ENCODE assay signal across 14 cellular contexts in the genomic region with DNA sequence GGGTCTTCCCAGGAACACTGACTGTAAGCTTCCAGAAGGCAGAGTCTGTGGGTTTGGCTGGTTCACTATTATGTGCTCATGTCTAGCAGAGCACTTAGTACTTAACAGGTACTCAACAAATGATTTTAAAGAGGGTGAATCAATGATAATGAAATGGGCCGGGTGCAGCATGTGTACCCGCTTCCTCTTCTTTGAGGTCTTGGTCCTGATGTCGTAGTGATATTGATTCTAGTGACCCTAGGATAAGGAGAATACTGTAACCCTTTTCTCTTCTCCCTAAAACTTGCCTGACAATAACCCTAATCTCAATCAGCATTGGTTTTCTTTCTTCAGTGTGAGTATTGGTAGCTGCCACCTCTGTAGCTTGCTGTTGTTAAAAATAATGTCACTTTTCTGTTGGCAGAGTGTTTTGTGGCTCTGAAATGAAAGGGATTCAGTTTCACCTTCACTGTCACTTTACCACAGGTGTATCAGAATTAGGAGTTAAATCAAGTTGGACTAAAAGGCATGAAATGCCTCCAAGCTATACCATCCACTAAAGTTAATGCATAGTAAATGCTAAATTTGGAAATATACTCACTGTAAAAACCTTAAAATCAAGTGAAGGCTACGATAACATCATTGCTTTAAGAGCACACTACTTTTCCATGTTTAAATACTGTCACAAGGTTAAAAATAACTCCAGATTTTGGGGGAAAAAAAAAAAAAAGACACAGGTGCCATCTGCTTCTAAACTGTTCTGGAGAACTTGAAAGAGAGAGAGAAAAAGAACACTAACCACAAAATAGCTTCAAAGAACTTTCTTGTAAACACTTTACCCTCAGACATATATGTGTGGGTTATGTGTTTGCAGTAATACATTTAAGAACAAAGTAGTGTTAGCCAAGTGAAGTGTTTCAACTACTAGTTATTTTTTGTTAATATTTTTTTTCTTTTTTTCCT. TPM values are rescaled to one million over a fixed set of nuclear protein-coding genes. Genes with fewer than 3 reads are reported as not detected.
DNase-seq lines count a peak whose midpoint lies in the region; ATAC-seq and FAIRE-seq lines count a peak whose summit lies in the region.
"Had no signal": no experiment of that assay in that cellular context is flagged by ENCODE, and none has a peak within 500 bp of the region (broad histone marks: within the 10 kb centered on the region; RNA-seq: fewer than 3 reads in every experiment).

No MANE protein-coding gene starts in this region.

- WGBS in thymus, result 11% methylated on average over 4 of the region's 4 CpGs

- peaks cover 69% of the 10 kb centered on the region for H3K4me1 Mint-ChIP-seq in activated naive CD4-positive, alpha-beta T cell treated with anti-CD3 and anti-CD28 coated beads for 36 hours (ENCODE audit: low read depth)
- H3K4me1 Mint-ChIP-seq in T-cell, result peaks cover 69 to 91% (median 79%) of the 10 kb centered on the region in 3 donors

- peaks cover 9% of the 10 kb centered on the region for H3K36me3 Mint-ChIP-seq in activated naive CD4-positive, alpha-beta T cell treated with anti-CD3 and anti-CD28 coated beads for 36 hours (ENCODE audit: low read depth)
- peaks cover 40% of the 10 kb centered on the region for H3K36me3 Mint-ChIP-seq in T-cell
- H3K36me3 Mint-ChIP-seq: brain had no signal

- no peak for FAIRE-seq in RCC 7860 (lab: Jason Lieb, UNC)
- FAIRE-seq: TTC549 had no signal

- H3K4me3 ChIP-seq in thymus (ENCODE audit: low read length), result peak overlapping the region; percentile 45
- H3K4me3 ChIP-seq: upper lobe of left lung had no signal

- peak; percentile 43 for DNase-seq in activated naive CD4-positive, alpha-beta T cell treated with anti-CD3 and anti-CD28 coated beads for 36 hours
- no peak for DNase-seq in activated naive CD4-positive, alpha-beta T cell treated with Interleukin-2 at 50 U/mL for 16 hours
- DNase-seq in T-cell (no peak), RCC 7860 (ENCODE audit: low spot score) (no peak), DMS153 (lab: John Stamatoyannopoulos, UW) (no peak), NCI-H1694 (lab: John Stamatoyannopoulos, UW) (no peak)
- DNase-seq: foreskin melanocyte, NCI-H510A treated with DMSO at 0.1 percent for 48 hours, upper lobe of left lung had no signal

- H3K4me3 Mint-ChIP-seq in activated naive CD4-positive, alpha-beta T cell treated with anti-CD3 and anti-CD28 coated beads for 36 hours, result peak overlapping the region; percentile 68
- peak overlapping the region; percentile 82 to 98 (median 84) for H3K4me3 Mint-ChIP-seq in T-cell
- H3K4me3 Mint-ChIP-seq: mesothelial cell of epicardium had no signal

- peak overlapping the region; percentile 94 for H3K27ac Mint-ChIP-seq in activated naive CD4-positive, alpha-beta T cell treated with anti-CD3 and anti-CD28 coated beads for 36 hours
- peak overlapping the region; percentile 100 for H3K27ac Mint-ChIP-seq in T-cell
- H3K27ac Mint-ChIP-seq: mesothelial cell of epicardium had no signal

- no peaks in the 10 kb centered on the region for H3K36me3 ChIP-seq in thymus (ENCODE audit: control insufficient read depth, insufficient read depth)
- H3K36me3 ChIP-seq: upper lobe of left lung had no signal

- POLR2A ChIA-PET in T-cell (lab: Charles Lee), result interaction anchor here (0.5 to 1.5 kb wide), 7 partner anchors 9 to 1475 kb away, joined by 3 to 13 read pairs (median 4); no protein-coding TSS in a partner anchor

- CTCF ChIA-PET in activated naive CD4-positive, alpha-beta T cell treated with anti-CD3 and anti-CD28 coated beads for 36 hours (lab: Charles Lee), result interaction anchor here (0.7 to 3.1 kb wide), 9 partner anchors 17 to 71 kb away, joined by 3 to 21 read pairs (median 5); no protein-coding TSS in a partner anchor
- CTCF ChIA-PET in T-cell (lab: Charles Lee), result interaction anchor here in 1 of 2 donors (0.5 to 2.9 kb wide), 6 partner anchors 25 to 301 kb away, joined by 3 to 15 read pairs (median 4); no protein-coding TSS in a partner anchor

- H3K27me3 Mint-ChIP-seq in activated naive CD4-positive, alpha-beta T cell treated with anti-CD3 and anti-CD28 coated beads for 36 hours (ENCODE audit: low read depth), result no peaks in the 10 kb centered on the region
- no peaks in the 10 kb centered on the region for H3K27me3 Mint-ChIP-seq in T-cell

- H3K27me3 ChIP-seq in thymus (ENCODE audit: control insufficient read depth, insufficient read depth), result no peaks in the 10 kb centered on the region
- H3K27me3 ChIP-seq: upper lobe of left lung had no signal

- no peaks in the 10 kb centered on the region for H3K9me3 Mint-ChIP-seq in activated naive CD4-positive, alpha-beta T cell treated with anti-CD3 and anti-CD28 coated beads for 36 hours
- no peaks in the 10 kb centered on the region for H3K9me3 Mint-ChIP-seq in T-cell
- H3K9me3 Mint-ChIP-seq: brain, mesothelial cell of epicardium had no signal

- H3K4me1 ChIP-seq in thymus (ENCODE audit: control insufficient read depth, insufficient read depth, low read length), result peaks cover 28% of the 10 kb centered on the region

- intact Hi-C loops in activated naive CD4-positive, alpha-beta T cell treated with anti-CD3 and anti-CD28 coated beads for 36 hours (cut with micrococcal nuclease), result loop anchor here (1.0 to 10.0 kb wide), 5 partner anchors 24 to 1815 kb away; a partner anchor contains a TSS

- ATAC-seq in HG02885 (IDR thresholded peaks at IDR 0.05; ENCODE audit: poor library complexity, unreplicated experiment), result peak; percentile 31
- ATAC-seq in T-cell (replicated peaks in 1 of 4), result peak; percentile 25 to 68 (median 48)

- H3K27ac ChIP-seq in thymus (ENCODE audit: low read depth), result peak overlapping the region; percentile 95

- H3K9me3 ChIP-seq in thymus (ENCODE audit: control insufficient read depth), result no peaks in the 10 kb centered on the region
- H3K9me3 ChIP-seq: upper lobe of left lung had no signal

RNA-seq across cellular contexts. Expression of a gene that starts 6.0 kb away (rescaled TPM):
- 10 to 100 TPM; 40.6 to 44.4 TPM for total RNA-seq in activated naive CD4-positive, alpha-beta T cell treated with anti-CD3 and anti-CD28 coated beads for 36 hours
- 100 to 1,000 TPM; 120 to 274 (median 243) TPM for total RNA-seq in T-cell
- 30.7 TPM for polyA plus RNA-seq in thymus
